In the genomic region with DNA sequence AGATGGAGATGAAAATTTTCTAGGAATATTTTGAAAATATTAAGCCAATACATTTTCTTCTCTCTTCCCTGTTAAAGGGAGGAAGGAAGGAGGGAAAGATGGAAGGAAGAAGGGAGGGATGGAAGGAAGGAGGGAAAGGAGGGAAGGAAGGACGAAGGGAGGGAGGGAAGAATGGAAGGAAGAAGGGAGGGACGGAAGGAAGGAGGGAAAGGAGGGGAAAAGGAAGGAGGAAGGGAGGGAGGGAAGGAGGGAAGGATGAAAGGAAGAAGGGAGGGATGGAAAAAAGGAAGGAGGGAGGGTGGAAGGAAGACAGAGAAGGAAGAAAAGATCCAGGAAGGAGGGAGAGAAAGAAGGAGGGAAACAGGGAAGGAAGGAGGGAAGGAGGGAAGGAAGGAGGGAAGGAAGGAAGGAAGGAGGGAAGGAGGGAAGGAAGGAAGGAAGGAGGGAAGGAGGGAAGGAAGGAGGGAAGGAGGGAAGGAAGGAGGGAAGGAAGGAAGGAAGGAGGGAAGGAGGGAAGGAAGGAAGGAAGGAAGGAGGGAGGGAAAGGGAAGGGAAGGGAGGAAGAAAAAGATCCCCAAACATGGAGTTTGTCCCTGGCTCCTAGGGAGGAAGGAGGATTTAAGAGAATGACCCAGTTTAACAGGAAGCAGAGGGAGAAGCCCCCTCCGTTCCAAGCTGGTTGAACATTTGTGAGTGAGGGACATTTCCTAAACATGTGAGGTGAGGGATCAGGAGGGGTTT, we compare ENCODE assay signal across 19 cellular contexts.
"Had no signal": no experiment of that assay in that cellular context is flagged by ENCODE, and none has a peak within 500 bp of the region (broad histone marks: within the 10 kb centered on the region; RNA-seq: fewer than 3 reads in every experiment).

No MANE protein-coding gene starts in this region.

- DNase-seq: activated B cell treated with CpG ODN at 0.5 μM for 24 hours; activated CD4-positive, alpha-beta T cell treated with anti-CD3 and anti-CD28 coated beads for 36 hours; activated CD8-positive, alpha-beta memory T cell treated with anti-CD3 and anti-CD28 coated beads, Interleukin-2, amount 10 ng/mL, durations not matched to agents 7 days and 5 days; activated CD8-positive, alpha-beta T cell treated with anti-CD3 and anti-CD28 coated beads, Interleukin-2, amount 10 ng/mL, durations not matched to agents 7 days and 5 days; activated naive CD8-positive, alpha-beta T cell treated with anti-CD3 and anti-CD28 coated beads, Interleukin-2, amount 50 U/mL, for 24 hours; activated T-cell treated with anti-CD3 and anti-CD28 coated beads, Interleukin-2, amount 50 U/mL, for 48 hours; amygdala; central memory CD4-positive, alpha-beta T cell; foreskin melanocyte; left ventricle myocardium superior; ovary; stimulated activated naive CD4-positive, alpha-beta T cell; SW 1271; T-helper 17 cell; T1000 had no signal

- H3K9me3 ChIP-seq: mucosa of descending colon, ovary, right atrium auricular region, tibial nerve had no signal

- H3K4me3 ChIP-seq: mucosa of descending colon, ovary, right atrium auricular region, tibial nerve had no signal

- H3K27me3 ChIP-seq: ovary, right atrium auricular region, tibial nerve had no signal

- H3K27ac ChIP-seq: ovary, right atrium auricular region had no signal

- ATAC-seq: activated CD4-positive, alpha-beta T cell treated with anti-CD3 and anti-CD28 coated beads for 36 hours; activated CD8-positive, alpha-beta memory T cell treated with anti-CD3 and anti-CD28 coated beads, Interleukin-2, amount 10 ng/mL, durations not matched to agents 7 days and 5 days; activated naive CD8-positive, alpha-beta T cell treated with anti-CD3 and anti-CD28 coated beads, Interleukin-2, amount 50 U/mL, for 24 hours; left ventricle myocardium superior; natural killer cell treated with Interleukin-12 subunit alpha and Interleukin-12 subunit beta and Interleukin-15 and Interleukin-18, amount 100 ng/mL, for 72 hours; T-helper 17 cell had no signal

- H3K36me3 ChIP-seq: ovary, right atrium auricular region, tibial nerve had no signal
